ENCODE assay signal across 8 cellular contexts in the genomic region with DNA sequence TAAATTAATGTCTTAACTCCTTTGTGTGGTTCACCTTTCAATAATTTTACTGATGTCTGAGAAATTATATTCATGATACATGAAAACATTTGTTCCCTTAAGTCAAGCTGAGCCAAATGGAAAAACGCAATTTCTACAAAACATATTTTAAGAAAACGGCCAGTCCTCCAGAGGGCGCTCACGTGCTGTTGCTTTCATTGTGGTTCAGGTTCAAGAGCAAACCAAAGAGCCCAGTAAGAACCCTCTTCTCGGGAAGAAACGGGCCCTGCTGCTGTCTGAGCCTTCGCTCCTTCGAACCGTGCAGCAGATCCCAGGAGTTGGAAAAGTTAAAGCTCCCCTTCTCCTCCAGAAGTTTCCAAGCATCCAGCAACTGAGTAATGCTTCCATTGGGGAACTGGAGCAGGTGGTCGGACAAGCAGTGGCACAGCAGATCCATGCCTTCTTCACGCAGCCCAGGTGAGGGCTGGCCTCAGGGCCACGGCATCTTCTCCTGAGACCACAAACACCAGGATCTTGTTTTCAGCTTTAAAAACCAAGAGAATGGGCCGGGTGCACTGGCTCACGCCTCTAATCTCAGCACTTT. TPM values are rescaled to one million over a fixed set of nuclear protein-coding genes. Genes with fewer than 3 reads are reported as not detected.
DNase-seq lines count a peak whose midpoint lies in the region; ATAC-seq and TF ChIP-seq lines count a peak whose summit lies in the region.

No MANE protein-coding gene starts in this region.

- H3K36me3 ChIP-seq in GM06990 (ENCODE audit: control insufficient read depth, insufficient read depth, low read length) (peaks cover 4% of the 10 kb centered on the region), hepatocyte (replicated peaks; ENCODE audit: insufficient read depth, low read depth) (no peaks in the 10 kb centered on the region), smooth muscle cell (ENCODE audit: low read depth) (no peaks in the 10 kb centered on the region)

- no peaks in the 10 kb centered on the region for H3K9me2 ChIP-seq in hepatocyte (replicated peaks; ENCODE audit: insufficient read depth)

- H3K4me2 ChIP-seq in hepatocyte (no peak overlapping the region), smooth muscle cell (no peak overlapping the region)

- H3F3A ChIP-seq in smooth muscle cell (ENCODE audit: low read depth), result no peaks in the 10 kb centered on the region

- H3K9me3 ChIP-seq in hepatocyte (ENCODE audit: low read depth) (no peaks in the 10 kb centered on the region), smooth muscle cell (replicated peaks; ENCODE audit: low read depth) (no peaks in the 10 kb centered on the region)

- no peak overlapping the region for H3K27ac ChIP-seq in hepatocyte
- H3K27ac ChIP-seq in smooth muscle cell (ENCODE audit: low read depth), result no peak overlapping the region

- peaks cover under 1% of the 10 kb centered on the region for H3K79me2 ChIP-seq in hepatocyte
- peaks cover 4% of the 10 kb centered on the region for H3K79me2 ChIP-seq in smooth muscle cell (ENCODE audit: low read depth)

- peak; percentile 74 for TF ChIP-seq CTCF in GM06990 (IDR thresholded peaks at IDR 0.05; ENCODE audit: insufficient read depth, low read length, poor library complexity, severe bottlenecking)
- peak; percentile 77 for TF ChIP-seq CTCF in hepatocyte (IDR thresholded peaks at IDR 0.05; ENCODE audit: poor library complexity)
- TF ChIP-seq CTCF in smooth muscle cell (IDR thresholded peaks at IDR 0.05; ENCODE audit: borderline replicate concordance, insufficient read depth, poor library complexity, severe bottlenecking), result peak; percentile 74

- DNase-seq in GM06990 (ENCODE audit: extremely low read depth, insufficient read length) (no peak), NCI-H1105 treated with DMSO at 0.1 percent for 48 hours (lab: John Stamatoyannopoulos, UW) (peak; percentile 58), T-helper 1 cell (peak in 4 of 5 donors; percentile 45 to 61 (median 52)), amygdala (lab: John Stamatoyannopoulos, UW) (peak in 45 of 56 donors; percentile 1 to 85 (median 31)), hepatocyte (ENCODE audit: low spot score) (peak; percentile 81), smooth muscle cell (lab: John Stamatoyannopoulos, UW; ENCODE audit: unreplicated experiment) (no peak)

- H3K9ac ChIP-seq in smooth muscle cell (ENCODE audit: low read depth), result no peak overlapping the region

- H3K4me1 ChIP-seq in hepatocyte (ENCODE audit: insufficient read depth) (no peaks in the 10 kb centered on the region), smooth muscle cell (ENCODE audit: low read depth) (no peaks in the 10 kb centered on the region)

- H4K20me1 ChIP-seq in hepatocyte (ENCODE audit: insufficient read depth, poor library complexity, severe bottlenecking) (no peaks in the 10 kb centered on the region), smooth muscle cell (ENCODE audit: low read depth) (no peaks in the 10 kb centered on the region)

- 53% methylated on average over 14 of the region's 14 CpGs for WGBS in hepatocyte (ENCODE audit: low lambda C conversion rate, missing lambda C conversion rate)
- WGBS in smooth muscle cell (ENCODE audit: low lambda C conversion rate), result 56% methylated on average over 14 of the region's 14 CpGs

- H3K4me3 ChIP-seq in GM06990 (replicated peaks; ENCODE audit: low read depth, low read length) (no peak overlapping the region), hepatocyte (no peak overlapping the region), smooth muscle cell (no peak overlapping the region)

- ATAC-seq in GM21515 (IDR thresholded peaks at IDR 0.05; ENCODE audit: unreplicated experiment) (no peak), GM19395 (IDR thresholded peaks at IDR 0.05; ENCODE audit: unreplicated experiment) (no peak)

- H3K27me3 ChIP-seq in GM06990 (replicated peaks; ENCODE audit: control insufficient read depth, insufficient read depth, low read length) (no peaks in the 10 kb centered on the region), hepatocyte (no peaks in the 10 kb centered on the region), smooth muscle cell (ENCODE audit: low read depth) (no peaks in the 10 kb centered on the region)

- H2AFZ ChIP-seq in hepatocyte, result no peak overlapping the region
- H2AFZ ChIP-seq in smooth muscle cell (ENCODE audit: low read depth), result no peak overlapping the region

RNA-seq across cellular contexts. Expression of a gene that starts 4.3 kb away (rescaled TPM):
- 1.5 and 3.5 TPM in 2 replicates for total RNA-seq in hepatocyte
- polyA plus RNA-seq in hepatocyte, result 3.6 and 4.5 TPM in 2 replicates
- total RNA-seq in smooth muscle cell, result 2.2 and 4.7 TPM in 2 replicates
- polyA plus RNA-seq in smooth muscle cell, result 5.3 and 6.3 TPM in 2 replicates

RNA-seq across cellular contexts. Expression of a gene that starts 4.6 kb away (rescaled TPM):
- total RNA-seq in hepatocyte, result 8.1 and 12.1 TPM in 2 replicates
- polyA plus RNA-seq in hepatocyte, result 16.4 and 16.6 TPM in 2 replicates
- total RNA-seq in smooth muscle cell, result 11.7 and 19.3 TPM in 2 replicates
- 18.5 and 19.6 TPM in 2 replicates for polyA plus RNA-seq in smooth muscle cell

Comparison
In these comparisons a context has a peak if more than half of its experiments do, and no peak if none do; other contexts are left out.
1. DNase-seq: peak in NCI-H1105 treated with DMSO at 0.1 percent for 48 hours (single experiment), T-helper 1 cell (4 of 5), amygdala (45 of 56) and hepatocyte (single experiment); none in GM06990 (single experiment) and smooth muscle cell (single experiment).
2. Peak in every context shown above with its lines, with median percentiles within 50 percentile points of each other: CTCF ChIP-seq.